ENCODE assay signal across 1 cellular context in genomic region chr1:65083263-65083896, GRCh38.
A peak's percentile ranks its signal among the peaks of the same experiment; 100 is the strongest.
TF ChIP-seq lines count a peak whose summit lies in the region.

No MANE protein-coding gene starts in this region.

TF ChIP-seq in GM12878, 131 proteins besides CTCF, POLR2A, EP300 and RAD21:
- TF ChIP-seq TAF1 (IDR thresholded peaks at IDR 0.05; ENCODE audit: borderline replicate concordance, low read depth, low read length) (no peak), NRF1 (conservative IDR thresholded peaks at IDR 0.05; ENCODE audit: low read depth, low read length) (no peak)
- TF ChIP-seq, protein P1, sequence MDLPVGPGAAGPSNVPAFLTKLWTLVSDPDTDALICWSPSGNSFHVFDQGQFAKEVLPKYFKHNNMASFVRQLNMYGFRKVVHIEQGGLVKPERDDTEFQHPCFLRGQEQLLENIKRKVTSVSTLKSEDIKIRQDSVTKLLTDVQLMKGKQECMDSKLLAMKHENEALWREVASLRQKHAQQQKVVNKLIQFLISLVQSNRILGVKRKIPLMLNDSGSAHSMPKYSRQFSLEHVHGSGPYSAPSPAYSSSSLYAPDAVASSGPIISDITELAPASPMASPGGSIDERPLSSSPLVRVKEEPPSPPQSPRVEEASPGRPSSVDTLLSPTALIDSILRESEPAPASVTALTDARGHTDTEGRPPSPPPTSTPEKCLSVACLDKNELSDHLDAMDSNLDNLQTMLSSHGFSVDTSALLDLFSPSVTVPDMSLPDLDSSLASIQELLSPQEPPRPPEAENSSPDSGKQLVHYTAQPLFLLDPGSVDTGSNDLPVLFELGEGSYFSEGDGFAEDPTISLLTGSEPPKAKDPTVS (IDR thresholded peaks at IDR 0.05; ENCODE audit: low read depth, low read length), result peak; percentile 73
- TF ChIP-seq, protein P2, sequence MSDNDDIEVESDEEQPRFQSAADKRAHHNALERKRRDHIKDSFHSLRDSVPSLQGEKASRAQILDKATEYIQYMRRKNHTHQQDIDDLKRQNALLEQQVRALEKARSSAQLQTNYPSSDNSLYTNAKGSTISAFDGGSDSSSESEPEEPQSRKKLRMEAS (IDR thresholded peaks at IDR 0.05; ENCODE audit: low read depth, low read length), result no peak
- TF ChIP-seq, protein P3, sequence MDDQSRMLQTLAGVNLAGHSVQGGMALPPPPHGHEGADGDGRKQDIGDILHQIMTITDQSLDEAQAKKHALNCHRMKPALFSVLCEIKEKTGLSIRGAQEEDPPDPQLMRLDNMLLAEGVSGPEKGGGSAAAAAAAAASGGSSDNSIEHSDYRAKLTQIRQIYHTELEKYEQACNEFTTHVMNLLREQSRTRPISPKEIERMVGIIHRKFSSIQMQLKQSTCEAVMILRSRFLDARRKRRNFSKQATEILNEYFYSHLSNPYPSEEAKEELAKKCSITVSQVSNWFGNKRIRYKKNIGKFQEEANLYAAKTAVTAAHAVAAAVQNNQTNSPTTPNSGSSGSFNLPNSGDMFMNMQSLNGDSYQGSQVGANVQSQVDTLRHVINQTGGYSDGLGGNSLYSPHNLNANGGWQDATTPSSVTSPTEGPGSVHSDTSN (IDR thresholded peaks at IDR 0.05; ENCODE audit: insufficient replicate concordance, low read depth, low read length), result no peak
TF ChIP-seq in GM12878: peak in this region for 1.
